Comparison of ENCODE assay signal across 8 cellular contexts in genomic region chr12:70590051-70590450, GRCh38. TPM values are rescaled to one million over a fixed set of nuclear protein-coding genes. Genes with fewer than 3 reads are reported as not detected.
A peak's percentile ranks its signal among the peaks of the same experiment; 100 is the strongest.
DNase-seq lines count a peak whose midpoint lies in the region; ATAC-seq and TF ChIP-seq lines count a peak whose summit lies in the region.

No MANE protein-coding gene starts in this region.

- TF ChIP-seq CTCF in epithelial cell of proximal tubule (conservative IDR thresholded peaks at IDR 0.05; ENCODE audit: low read depth, low read length), result peak; percentile 83

- H3K4me3 Mint-ChIP-seq in activated CD8-positive, alpha-beta memory T cell treated with anti-CD3 and anti-CD28 coated beads, Interleukin-2, amount 10 ng/mL, durations not matched to agents 7 days and 5 days, result no peak overlapping the region
- peak overlapping the region in 1 of 8 donors; percentile 63 for H3K4me3 Mint-ChIP-seq in naive B cell
- no peak overlapping the region for H3K4me3 Mint-ChIP-seq in stimulated activated naive B cell treated with anti-CD40 and anti-IgM and Interleukin-4, amounts not matched to agents 10 μg/mL and 1 μg/mL and 100 μg/mL, for 72 hours

- DNase-seq in C1 segment of cervical spinal cord (lab: John Stamatoyannopoulos, UW) (peak in 8 of 14 donors; percentile 15 to 61 (median 40)), NCI-H446 treated with DMSO at 0.1 percent for 48 hours (lab: John Stamatoyannopoulos, UW) (peak; percentile 40), epithelial cell of proximal tubule (ENCODE audit: low read depth) (no peak), naive B cell (peak; percentile 17)
- peak; percentile 64 for DNase-seq in activated CD8-positive, alpha-beta memory T cell treated with anti-CD3 and anti-CD28 coated beads, Interleukin-2, amount 10 ng/mL, durations not matched to agents 7 days and 5 days
- DNase-seq in stimulated activated naive B cell treated with anti-CD40 and anti-IgM and Interleukin-4, amounts not matched to agents 10 μg/mL and 1 μg/mL and 100 μg/mL, for 72 hours, result peak; percentile 21

- H3K9me3 Mint-ChIP-seq in activated CD8-positive, alpha-beta memory T cell treated with anti-CD3 and anti-CD28 coated beads, Interleukin-2, amount 10 ng/mL, durations not matched to agents 7 days and 5 days (ENCODE audit: low read depth), result no peaks in the 10 kb centered on the region
- peaks cover 3 to 12% (median 6%) of the 10 kb centered on the region in 7 donors for H3K9me3 Mint-ChIP-seq in naive B cell
- H3K9me3 Mint-ChIP-seq in stimulated activated naive B cell treated with anti-CD40 and anti-IgM and Interleukin-4, amounts not matched to agents 10 μg/mL and 1 μg/mL and 100 μg/mL, for 72 hours, result peaks cover 4 to 7% of the 10 kb centered on the region in 2 donors

- no peaks in the 10 kb centered on the region for H3K4me1 Mint-ChIP-seq in activated CD8-positive, alpha-beta memory T cell treated with anti-CD3 and anti-CD28 coated beads, Interleukin-2, amount 10 ng/mL, durations not matched to agents 7 days and 5 days
- peaks cover 0 to 3% (median 0%) of the 10 kb centered on the region in 3 donors for H3K4me1 Mint-ChIP-seq in naive B cell
- peaks cover 0 to 3% of the 10 kb centered on the region in 2 donors for H3K4me1 Mint-ChIP-seq in stimulated activated naive B cell treated with anti-CD40 and anti-IgM and Interleukin-4, amounts not matched to agents 10 μg/mL and 1 μg/mL and 100 μg/mL, for 72 hours

- ATAC-seq in GM19035 (IDR thresholded peaks at IDR 0.05; ENCODE audit: unreplicated experiment) (peak; percentile 95), HG03378 (IDR thresholded peaks at IDR 0.05; ENCODE audit: unreplicated experiment) (peak; percentile 91), naive B cell (ENCODE audit: low read depth in 2 of 2) (peak; percentile 38 to 47)
- ATAC-seq in activated CD8-positive, alpha-beta memory T cell treated with anti-CD3 and anti-CD28 coated beads, Interleukin-2, amount 10 ng/mL, durations not matched to agents 7 days and 5 days, result peak; percentile 61
- peak; percentile 81 to 83 for ATAC-seq in stimulated activated naive B cell treated with anti-CD40 and anti-IgM and Interleukin-4, amounts not matched to agents 10 μg/mL and 1 μg/mL and 100 μg/mL, for 72 hours (replicated peaks)

- H3K4me3 ChIP-seq in epithelial cell of proximal tubule (ENCODE audit: low read depth, low read length), result no peak overlapping the region

- H3K27ac Mint-ChIP-seq in activated CD8-positive, alpha-beta memory T cell treated with anti-CD3 and anti-CD28 coated beads, Interleukin-2, amount 10 ng/mL, durations not matched to agents 7 days and 5 days, result no peak overlapping the region
- H3K27ac Mint-ChIP-seq in naive B cell, result no peak overlapping the region
- no peak overlapping the region for H3K27ac Mint-ChIP-seq in stimulated activated naive B cell treated with anti-CD40 and anti-IgM and Interleukin-4, amounts not matched to agents 10 μg/mL and 1 μg/mL and 100 μg/mL, for 72 hours

- CTCF ChIA-PET in activated CD8-positive, alpha-beta memory T cell treated with anti-CD3 and anti-CD28 coated beads, Interleukin-2, amount 10 ng/mL, durations not matched to agents 7 days and 5 days (lab: Charles Lee), result interaction anchor here (0.8 to 1.6 kb wide), 2 partner anchors 11 to 30 kb away, joined by 5 to 6 read pairs; no protein-coding TSS in a partner anchor

- H3K36me3 Mint-ChIP-seq in activated CD8-positive, alpha-beta memory T cell treated with anti-CD3 and anti-CD28 coated beads, Interleukin-2, amount 10 ng/mL, durations not matched to agents 7 days and 5 days, result no peaks in the 10 kb centered on the region
- H3K36me3 Mint-ChIP-seq in naive B cell, result no peaks in the 10 kb centered on the region
- H3K36me3 Mint-ChIP-seq in stimulated activated naive B cell treated with anti-CD40 and anti-IgM and Interleukin-4, amounts not matched to agents 10 μg/mL and 1 μg/mL and 100 μg/mL, for 72 hours, result no peaks in the 10 kb centered on the region

- H3K27me3 Mint-ChIP-seq in activated CD8-positive, alpha-beta memory T cell treated with anti-CD3 and anti-CD28 coated beads, Interleukin-2, amount 10 ng/mL, durations not matched to agents 7 days and 5 days, result peaks cover 12% of the 10 kb centered on the region
- peaks cover 8 to 31% (median 10%) of the 10 kb centered on the region in 3 donors for H3K27me3 Mint-ChIP-seq in naive B cell
- peaks cover 5 to 16% of the 10 kb centered on the region in 2 donors for H3K27me3 Mint-ChIP-seq in stimulated activated naive B cell treated with anti-CD40 and anti-IgM and Interleukin-4, amounts not matched to agents 10 μg/mL and 1 μg/mL and 100 μg/mL, for 72 hours

RNA-seq across cellular contexts. Expression of gene PTPRB, which starts 47.2 kb away (rescaled TPM):
- not detected for total RNA-seq in activated CD8-positive, alpha-beta memory T cell treated with anti-CD3 and anti-CD28 coated beads, Interleukin-2, amount 10 ng/mL, durations not matched to agents 7 days and 5 days
- total RNA-seq in epithelial cell of proximal tubule, result 1.6 and 2.5 TPM in 2 replicates
- under 1 TPM in 1 of 6 donors, not detected in 5; 0.04 TPM for polyA plus RNA-seq in naive B cell (ENCODE audit: low read depth in 6 of 6)

Comparison
In these comparisons a context has a peak if more than half of its experiments do, and no peak if none do; other contexts are left out.
1. ATAC-seq: peak in every context shown above with its lines; median percentile 95 in GM19035; 91 in HG03378; 82 in stimulated activated naive B cell treated with anti-CD40 and anti-IgM and Interleukin-4, amounts not matched to agents 10 μg/mL and 1 μg/mL and 100 μg/mL, for 72 hours; 61 in activated CD8-positive, alpha-beta memory T cell treated with anti-CD3 and anti-CD28 coated beads, Interleukin-2, amount 10 ng/mL, durations not matched to agents 7 days and 5 days; 42 in naive B cell.